In the genomic region with DNA sequence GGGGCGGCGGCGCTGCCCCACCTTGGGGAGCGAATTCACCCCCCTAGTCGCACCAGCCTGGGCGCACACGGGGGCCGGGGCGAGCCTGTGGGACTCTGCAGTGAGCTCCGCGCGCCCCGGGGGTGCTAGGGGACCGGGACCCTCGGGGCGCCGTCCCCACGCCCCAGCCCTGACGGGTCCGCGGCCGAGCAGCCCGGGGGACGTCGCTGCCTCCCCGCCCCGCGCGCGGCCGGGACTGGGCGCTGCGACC, we compare ENCODE assay signal across 1 cellular context.
TF ChIP-seq lines count a peak whose summit lies in the region.

No MANE protein-coding gene starts in this region.

TF ChIP-seq in endothelial cell of umbilical vein, 7 proteins besides CTCF, POLR2A, EP300 and RAD21 (continued from another document):
- TF ChIP-seq FOS (IDR thresholded peaks at IDR 0.05; ENCODE audit: borderline replicate concordance, insufficient read depth, low read length) (no peak), MYC (IDR thresholded peaks at IDR 0.05; ENCODE audit: low read depth, low read length) (no peak), JUN (IDR thresholded peaks at IDR 0.05; ENCODE audit: borderline replicate concordance, insufficient read depth, insufficient read length, low read depth) (no peak), POLR2AphosphoS5 (IDR thresholded peaks at IDR 0.05; ENCODE audit: insufficient read depth, low read depth, low read length) (no peak)
TF ChIP-seq in endothelial cell of umbilical vein: peak in this region for 0.
